In the genomic region with DNA sequence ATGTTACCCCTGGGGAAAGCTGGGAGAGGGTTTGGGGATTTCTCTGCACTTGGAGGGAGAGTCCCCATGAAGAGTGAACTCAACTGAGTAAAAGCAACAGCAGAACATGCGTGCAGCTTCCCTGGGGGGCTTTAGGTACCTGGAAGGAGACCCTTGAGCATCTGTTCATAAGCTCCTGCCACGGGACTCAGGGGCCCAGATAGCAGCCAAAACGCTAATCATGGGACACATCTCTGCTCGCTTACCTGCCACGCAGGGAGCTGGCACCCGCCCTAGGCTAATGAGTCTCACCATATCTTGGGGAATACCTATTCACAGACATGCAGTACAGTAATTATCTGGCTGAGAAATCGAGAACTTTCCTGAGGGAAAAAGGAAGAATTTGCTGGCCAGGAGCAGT, we compare ENCODE assay signal across 33 cellular contexts.
"Had no signal": no experiment of that assay in that cellular context is flagged by ENCODE, and none has a peak within 500 bp of the region (broad histone marks: within the 10 kb centered on the region; RNA-seq: fewer than 3 reads in every experiment).

No MANE protein-coding gene starts in this region.

- H3K27ac ChIP-seq: adrenal gland, body of pancreas, cardiac muscle cell, VCaP had no signal

- ATAC-seq: activated CD8-positive, alpha-beta T cell treated with anti-CD3 and anti-CD28 coated beads for 36 hours; activated naive CD4-positive, alpha-beta T cell treated with anti-CD3 and anti-CD28 coated beads, Interleukin-2, amount 50 U/mL, for 72 hours; activated T-cell treated with anti-CD3 and anti-CD28 coated beads, Interleukin-2, amount 50 U/mL, for 4 hours; activated T-cell treated with anti-CD3 and anti-CD28 coated beads, Interleukin-2, amount 50 U/mL, for 72 hours; activated T-helper 17 cell treated with anti-CD3 and anti-CD28 coated beads, Interleukin-2, amount 50 U/mL, for 72 hours; body of pancreas had no signal

- DNase-seq: activated B cell treated with CpG ODN at 0.5 μM for 24 hours; activated CD4-positive, alpha-beta memory T cell treated with anti-CD3 and anti-CD28 coated beads for 36 hours; activated CD4-positive, alpha-beta T cell treated with anti-CD3 and anti-CD28 coated beads for 4 hours; activated CD4-positive, alpha-beta T cell treated with anti-CD3 and anti-CD28 coated beads, Interleukin-2, amount 10 ng/mL, durations not matched to agents 24 days and 14 days; activated CD4-positive, alpha-beta T cell treated with anti-CD3 and anti-CD28 coated beads, Interleukin-2, amount 50 U/mL, for 1 hour; activated CD4-positive, alpha-beta T cell treated with anti-CD3 and anti-CD28 coated beads, Interleukin-2, amount 50 U/mL, for 4 hours; activated CD4-positive, CD25-positive, alpha-beta regulatory T cell treated with anti-CD3 and anti-CD28 coated beads, Interleukin-2, amount 50 U/mL, for 72 hours; activated CD8-positive, alpha-beta memory T cell treated with anti-CD3 and anti-CD28 coated beads, Interleukin-2, amount 50 U/mL, for 4 hours; activated CD8-positive, alpha-beta T cell treated with anti-CD3 and anti-CD28 coated beads for 36 hours; activated effector memory CD4-positive, alpha-beta T cell treated with anti-CD3 and anti-CD28 coated beads, Interleukin-2, amount 50 U/mL, for 16 hours; activated gamma-delta T cell treated with Interleukin-2 at 50 U/mL for 16 hours; activated naive CD4-positive, alpha-beta T cell; activated naive CD4-positive, alpha-beta T cell treated with anti-CD3 and anti-CD28 coated beads for 36 hours; activated naive CD4-positive, alpha-beta T cell treated with anti-CD3 and anti-CD28 coated beads, Interleukin-2, amount 50 U/mL, for 16 hours; activated naive CD8-positive, alpha-beta T cell treated with anti-CD3 and anti-CD28 coated beads for 36 hours; activated T-cell treated with anti-CD3 and anti-CD28 coated beads for 4 hours; activated T-cell treated with anti-CD3 and anti-CD28 coated beads, Interleukin-2, amount 50 U/mL, for 1 hour; activated T-cell treated with anti-CD3 and anti-CD28 coated beads, Interleukin-2, amount 50 U/mL, for 4 hours; activated T-cell treated with anti-CD3 and anti-CD28 coated beads, Interleukin-2, amount 50 U/mL, for 72 hours; adrenal gland; amniotic stem cell; body of pancreas; caudate nucleus; T-helper 1 cell; T-helper 2 cell; T-helper 9 cell had no signal

- H3K4me1 ChIP-seq: adrenal gland, body of pancreas had no signal

- FAIRE-seq: astrocyte, bronchial epithelial cell, TTC549 had no signal

- H3K27me3 ChIP-seq: adrenal gland, body of pancreas, cardiac muscle cell had no signal

- H3K4me3 ChIP-seq: adrenal gland, body of pancreas, cardiac muscle cell had no signal

- H3K9me3 ChIP-seq: adrenal gland, body of pancreas had no signal
